Comparison of ENCODE assay signal across 2 cellular contexts in genomic region chr7:128353189-128353588, GRCh38.
TF ChIP-seq lines count a peak whose summit lies in the region.

No MANE protein-coding gene starts in this region.

TF ChIP-seq in IMR-90, 13 proteins besides CTCF, POLR2A, EP300 and RAD21:
- TF ChIP-seq BHLHE40 (IDR thresholded peaks at IDR 0.05; ENCODE audit: low read depth, low read length) = no peak
- no peak for TF ChIP-seq MAFK (IDR thresholded peaks at IDR 0.05; ENCODE audit: low read depth, low read length)
- TF ChIP-seq CEBPB (IDR thresholded peaks at IDR 0.05; ENCODE audit: low read depth, low read length) = no peak
- TF ChIP-seq, protein P1, sequence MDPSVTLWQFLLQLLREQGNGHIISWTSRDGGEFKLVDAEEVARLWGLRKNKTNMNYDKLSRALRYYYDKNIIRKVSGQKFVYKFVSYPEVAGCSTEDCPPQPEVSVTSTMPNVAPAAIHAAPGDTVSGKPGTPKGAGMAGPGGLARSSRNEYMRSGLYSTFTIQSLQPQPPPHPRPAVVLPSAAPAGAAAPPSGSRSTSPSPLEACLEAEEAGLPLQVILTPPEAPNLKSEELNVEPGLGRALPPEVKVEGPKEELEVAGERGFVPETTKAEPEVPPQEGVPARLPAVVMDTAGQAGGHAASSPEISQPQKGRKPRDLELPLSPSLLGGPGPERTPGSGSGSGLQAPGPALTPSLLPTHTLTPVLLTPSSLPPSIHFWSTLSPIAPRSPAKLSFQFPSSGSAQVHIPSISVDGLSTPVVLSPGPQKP (IDR thresholded peaks at IDR 0.05; ENCODE audit: borderline replicate concordance, low read depth, low read length) = no peak
- TF ChIP-seq CHD1 (IDR thresholded peaks at IDR 0.05; ENCODE audit: low read depth, low read length) = no peak
TF ChIP-seq in IMR-90: peak in this region for 0.

TF ChIP-seq in H1, 55 proteins besides CTCF, POLR2A, EP300 and RAD21:
- no peak for TF ChIP-seq ZNF274 (IDR thresholded peaks at IDR 0.05; ENCODE audit: borderline replicate concordance, extremely low read depth, low read length)
- no peak for TF ChIP-seq MAFK (IDR thresholded peaks at IDR 0.05; ENCODE audit: low read depth, low read length)
- no peak for TF ChIP-seq RNF2 (IDR thresholded peaks at IDR 0.05; ENCODE audit: borderline replicate concordance, low read depth, low read length, missing control alignments, poor library complexity, severe bottlenecking)
- TF ChIP-seq KDM4A (IDR thresholded peaks at IDR 0.05; ENCODE audit: low read depth, low read length, severe bottlenecking) = no peak
- TF ChIP-seq SIX5 (IDR thresholded peaks at IDR 0.05; ENCODE audit: low read depth, low read length) = no peak
- TF ChIP-seq KDM5A (IDR thresholded peaks at IDR 0.05; ENCODE audit: low read length) = no peak
- TF ChIP-seq, protein P2, sequence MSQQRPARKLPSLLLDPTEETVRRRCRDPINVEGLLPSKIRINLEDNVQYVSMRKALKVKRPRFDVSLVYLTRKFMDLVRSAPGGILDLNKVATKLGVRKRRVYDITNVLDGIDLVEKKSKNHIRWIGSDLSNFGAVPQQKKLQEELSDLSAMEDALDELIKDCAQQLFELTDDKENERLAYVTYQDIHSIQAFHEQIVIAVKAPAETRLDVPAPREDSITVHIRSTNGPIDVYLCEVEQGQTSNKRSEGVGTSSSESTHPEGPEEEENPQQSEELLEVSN (IDR thresholded peaks at IDR 0.05) = no peak
- no peak for TF ChIP-seq SAP30 (IDR thresholded peaks at IDR 0.05; ENCODE audit: insufficient read depth, insufficient replicate concordance, low read length)
- TF ChIP-seq CHD2 (IDR thresholded peaks at IDR 0.05; ENCODE audit: low read length) = no peak
- no peak for TF ChIP-seq SRF (IDR thresholded peaks at IDR 0.05; ENCODE audit: low read depth, low read length)
- TF ChIP-seq, protein P3, sequence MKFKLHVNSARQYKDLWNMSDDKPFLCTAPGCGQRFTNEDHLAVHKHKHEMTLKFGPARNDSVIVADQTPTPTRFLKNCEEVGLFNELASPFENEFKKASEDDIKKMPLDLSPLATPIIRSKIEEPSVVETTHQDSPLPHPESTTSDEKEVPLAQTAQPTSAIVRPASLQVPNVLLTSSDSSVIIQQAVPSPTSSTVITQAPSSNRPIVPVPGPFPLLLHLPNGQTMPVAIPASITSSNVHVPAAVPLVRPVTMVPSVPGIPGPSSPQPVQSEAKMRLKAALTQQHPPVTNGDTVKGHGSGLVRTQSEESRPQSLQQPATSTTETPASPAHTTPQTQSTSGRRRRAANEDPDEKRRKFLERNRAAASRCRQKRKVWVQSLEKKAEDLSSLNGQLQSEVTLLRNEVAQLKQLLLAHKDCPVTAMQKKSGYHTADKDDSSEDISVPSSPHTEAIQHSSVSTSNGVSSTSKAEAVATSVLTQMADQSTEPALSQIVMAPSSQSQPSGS (IDR thresholded peaks at IDR 0.05; ENCODE audit: low read length) = no peak
- no peak for TF ChIP-seq EGR1 (IDR thresholded peaks at IDR 0.05; ENCODE audit: borderline replicate concordance, low read depth, low read length)
- no peak for TF ChIP-seq TAF1 (IDR thresholded peaks at IDR 0.05; ENCODE audit: low read depth, low read length)
- no peak for TF ChIP-seq PHF8 (conservative IDR thresholded peaks at IDR 0.05; ENCODE audit: low read depth, low read length)
- no peak for TF ChIP-seq HDAC6 (IDR thresholded peaks at IDR 0.05; ENCODE audit: low read depth, low read length)
- TF ChIP-seq TCF12 (IDR thresholded peaks at IDR 0.05; ENCODE audit: low read depth, low read length) = no peak
- no peak for TF ChIP-seq SIRT6 (IDR thresholded peaks at IDR 0.05; ENCODE audit: low read length)
- TF ChIP-seq NRF1 (IDR thresholded peaks at IDR 0.05; ENCODE audit: low read depth, low read length) = no peak
- no peak for TF ChIP-seq USF2 (IDR thresholded peaks at IDR 0.05; ENCODE audit: low read length)
- no peak for TF ChIP-seq CTBP2 (IDR thresholded peaks at IDR 0.05; ENCODE audit: borderline replicate concordance, insufficient read depth, insufficient read length, low read length)
